ENCODE assay signal across 22 cellular contexts in genomic region chr2:205386109-205386508, GRCh38.
DNase-seq lines count a peak whose midpoint lies in the region; ATAC-seq and TF ChIP-seq lines count a peak whose summit lies in the region.
"Had no signal": no experiment of that assay in that cellular context is flagged by ENCODE, and none has a peak within 500 bp of the region (broad histone marks: within the 10 kb centered on the region; RNA-seq: fewer than 3 reads in every experiment).

No MANE protein-coding gene starts in this region.

- H3K36me3 Mint-ChIP-seq in activated CD4-positive, alpha-beta T cell treated with anti-CD3 and anti-CD28 coated beads, Interleukin-2, amount 10 ng/mL, durations not matched to agents 7 days and 5 days (ENCODE audit: low read depth), result no peaks in the 10 kb centered on the region
- H3K36me3 Mint-ChIP-seq: activated naive CD4-positive, alpha-beta T cell treated with anti-CD3 and anti-CD28 coated beads, Interleukin-2, amount 50 U/mL, for 24 hours; CD4-positive, CD25-positive, alpha-beta regulatory T cell; mesothelial cell of epicardium; natural killer cell; type B pancreatic cell had no signal

- DNase-seq in AG09319 (ENCODE audit: extremely low read depth, low read depth) (peak; percentile 54), M059J (ENCODE audit: low read depth) (peak; percentile 78), brain pericyte (ENCODE audit: low read depth, low spot score) (peak; percentile 81), glomerular visceral epithelial cell (ENCODE audit: extremely low spot score) (peak; percentile 38), Right ventricle myocardium superior (no peak), 8988T (no peak)
- no peak for DNase-seq in activated CD4-positive, alpha-beta T cell treated with anti-CD3 and anti-CD28 coated beads, Interleukin-2, amount 10 ng/mL, durations not matched to agents 7 days and 5 days
- DNase-seq in activated naive CD4-positive, alpha-beta T cell (lab: John Stamatoyannopoulos, UW), result no peak
- DNase-seq: CD4-positive, CD25-positive, alpha-beta regulatory T cell; DMS 273 treated with DMSO at 0.1 percent for 48 hours; effector memory CD8-positive, alpha-beta T cell; GDM1; left lung; natural killer cell; NCI-H1436 treated with DMSO at 0.1 percent for 48 hours; NCI-H524; ovary; right cardiac atrium had no signal

- TF ChIP-seq CTCF in AG09319 (IDR thresholded peaks at IDR 0.05; ENCODE audit: low read depth, low read length), result no peak

- peaks cover 9% of the 10 kb centered on the region for H3K27me3 Mint-ChIP-seq in activated CD4-positive, alpha-beta T cell treated with anti-CD3 and anti-CD28 coated beads, Interleukin-2, amount 10 ng/mL, durations not matched to agents 7 days and 5 days
- H3K27me3 Mint-ChIP-seq: type B pancreatic cell had no signal

- CTCF ChIA-PET in activated CD4-positive, alpha-beta T cell treated with anti-CD3 and anti-CD28 coated beads, Interleukin-2, amount 10 ng/mL, durations not matched to agents 7 days and 5 days (lab: Charles Lee), result interaction anchor here (0.7 kb wide), 2 partner anchors 207 to 230 kb away, joined by 3 read pairs; no protein-coding TSS in a partner anchor

- no peak overlapping the region for H3K4me3 Mint-ChIP-seq in activated CD4-positive, alpha-beta T cell treated with anti-CD3 and anti-CD28 coated beads, Interleukin-2, amount 10 ng/mL, durations not matched to agents 7 days and 5 days
- H3K4me3 Mint-ChIP-seq: activated naive CD4-positive, alpha-beta T cell treated with anti-CD3 and anti-CD28 coated beads, Interleukin-2, amount 50 U/mL, for 24 hours; CD4-positive, CD25-positive, alpha-beta regulatory T cell; effector memory CD8-positive, alpha-beta T cell; mesothelial cell of epicardium; natural killer cell; type B pancreatic cell had no signal

- H3K4me1 Mint-ChIP-seq in activated CD4-positive, alpha-beta T cell treated with anti-CD3 and anti-CD28 coated beads, Interleukin-2, amount 10 ng/mL, durations not matched to agents 7 days and 5 days, result no peaks in the 10 kb centered on the region
- H3K4me1 Mint-ChIP-seq: activated naive CD4-positive, alpha-beta T cell treated with anti-CD3 and anti-CD28 coated beads, Interleukin-2, amount 50 U/mL, for 24 hours; CD4-positive, CD25-positive, alpha-beta regulatory T cell; natural killer cell had no signal

- POLR2A ChIA-PET in activated CD4-positive, alpha-beta T cell treated with anti-CD3 and anti-CD28 coated beads, Interleukin-2, amount 10 ng/mL, durations not matched to agents 7 days and 5 days (lab: Charles Lee), result no interaction called here

- intact Hi-C loops in Right ventricle myocardium superior (cut with DNase I), result no loop called here

- no peak for ATAC-seq in Right ventricle myocardium superior (ENCODE audit: poor library complexity)
- ATAC-seq: effector memory CD8-positive, alpha-beta T cell; esophagus mucosa; left lung; natural killer cell; right cardiac atrium had no signal

- no peak overlapping the region for H3K27ac Mint-ChIP-seq in activated CD4-positive, alpha-beta T cell treated with anti-CD3 and anti-CD28 coated beads, Interleukin-2, amount 10 ng/mL, durations not matched to agents 7 days and 5 days
- H3K27ac Mint-ChIP-seq: activated naive CD4-positive, alpha-beta T cell treated with anti-CD3 and anti-CD28 coated beads, Interleukin-2, amount 50 U/mL, for 24 hours; CD4-positive, CD25-positive, alpha-beta regulatory T cell; effector memory CD8-positive, alpha-beta T cell; mesothelial cell of epicardium; natural killer cell; type B pancreatic cell had no signal

- no peaks in the 10 kb centered on the region for H3K9me3 Mint-ChIP-seq in activated CD4-positive, alpha-beta T cell treated with anti-CD3 and anti-CD28 coated beads, Interleukin-2, amount 10 ng/mL, durations not matched to agents 7 days and 5 days
- H3K9me3 Mint-ChIP-seq: activated naive CD4-positive, alpha-beta T cell treated with anti-CD3 and anti-CD28 coated beads, Interleukin-2, amount 50 U/mL, for 24 hours; CD4-positive, CD25-positive, alpha-beta regulatory T cell; effector memory CD8-positive, alpha-beta T cell had no signal

Comparison
In these comparisons a context has a peak if more than half of its experiments do, and no peak if none do; other contexts are left out.
1. DNase-seq: peak in AG09319 (single experiment), M059J (single experiment), brain pericyte (single experiment) and glomerular visceral epithelial cell (single experiment); none in activated CD4-positive, alpha-beta T cell treated with anti-CD3 and anti-CD28 coated beads, Interleukin-2, amount 10 ng/mL, durations not matched to agents 7 days and 5 days (single experiment), Right ventricle myocardium superior (single experiment), activated naive CD4-positive, alpha-beta T cell (0 of 4) and 8988T (single experiment).